8 cellular contexts compared by ENCODE assay signal in the genomic region with DNA sequence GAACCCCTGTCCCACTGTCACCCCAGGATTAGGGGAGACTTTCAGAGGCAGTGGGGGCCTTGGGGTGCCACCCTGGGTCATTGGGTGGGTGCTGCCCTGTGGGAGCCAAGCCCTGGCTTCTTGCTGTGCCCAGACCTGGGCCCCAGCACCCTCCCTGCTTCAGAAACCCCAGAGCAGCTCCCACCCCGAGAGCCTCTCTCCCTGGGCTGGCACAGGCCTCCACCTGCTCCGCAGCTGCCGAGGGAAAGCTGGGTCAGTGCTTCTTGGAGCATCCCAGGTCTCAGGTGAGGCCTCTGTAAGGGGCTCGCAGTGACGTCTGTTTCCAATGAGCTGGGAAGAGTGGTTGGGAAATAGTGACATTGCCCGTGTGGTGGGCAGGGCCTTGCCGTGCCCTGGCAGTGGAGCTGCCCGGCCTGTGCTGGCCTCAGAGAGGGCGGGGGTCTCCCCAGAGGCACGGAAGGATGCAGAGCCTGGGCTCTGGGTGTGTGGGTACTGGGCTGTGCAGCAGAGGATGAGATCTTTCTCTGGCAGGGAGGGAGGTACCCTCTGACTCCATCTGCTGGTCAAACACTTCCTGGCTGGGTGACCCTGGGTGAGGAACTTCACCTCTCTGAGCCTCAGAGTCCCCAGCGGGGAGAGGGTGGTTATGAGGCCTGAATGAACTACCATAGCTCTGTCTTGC. TPM values are rescaled to one million over a fixed set of nuclear protein-coding genes. Genes with fewer than 3 reads are reported as not detected.
DNase-seq lines count a peak whose midpoint lies in the region; ATAC-seq and TF ChIP-seq lines count a peak whose summit lies in the region.

No MANE protein-coding gene starts in this region.

- ATAC-seq in HG03442 (IDR thresholded peaks at IDR 0.05; ENCODE audit: unreplicated experiment) = no peak
- no peak for ATAC-seq in GM21529 (IDR thresholded peaks at IDR 0.05; ENCODE audit: unreplicated experiment)

- WGBS in liver = 83% methylated on average over 11 of the region's 11 CpGs

- H3K4me1 ChIP-seq in ascending aorta (peaks cover 4 to 15% of the 10 kb centered on the region in 2 donors), liver (ENCODE audit: control insufficient read depth in 4 of 4, insufficient read depth in 4 of 4, low read length in 3 of 4) (peaks cover 6 to 17% (median 10%) of the 10 kb centered on the region in 4 donors)

- H3K9me3 ChIP-seq in ascending aorta (no peaks in the 10 kb centered on the region), liver (ENCODE audit: control insufficient read depth in 4 of 4, low read length in 3 of 4) (no peaks in the 10 kb centered on the region)

- intact Hi-C loops in ascending aorta (cut with DNase I) = loop anchor here (5.0 kb wide), 1 partner anchor 38 kb away; no protein-coding TSS in a partner anchor

- TF ChIP-seq CTCF in AG09309 (IDR thresholded peaks at IDR 0.05; ENCODE audit: control insufficient read depth, insufficient read depth, low read depth, low read length, missing control alignments) = peak; percentile 59
- peak in 2 of 3 experiments; percentile 29 to 39 for TF ChIP-seq CTCF in ascending aorta (IDR thresholded peaks at IDR 0.05)
- TF ChIP-seq CTCF in liver (IDR thresholded peaks at IDR 0.05; ENCODE audit: low read depth, low read length, missing input control) = peak; percentile 22

- H3K9ac ChIP-seq in liver (ENCODE audit: low read depth in 1 of 2, low read length in 2 of 2) = no peak overlapping the region

- peak in 1 of 2 donors; percentile 54 for TF ChIP-seq RAD21 in liver (IDR thresholded peaks at IDR 0.05)

- H3K27me3 ChIP-seq in ascending aorta (no peaks in the 10 kb centered on the region), liver (ENCODE audit: control insufficient read depth in 4 of 4, insufficient read depth in 4 of 4, low read length in 3 of 4) (no peaks in the 10 kb centered on the region)

- DNase-seq in AG09309 (ENCODE audit: low read depth) (no peak), GM19240 (ENCODE audit: insufficient read length, low spot score) (peak; percentile 31), ascending aorta (ENCODE audit: low spot score in 2 of 2) (no peak), NCI-H146 (lab: John Stamatoyannopoulos, UW) (no peak), NCI-H146 treated with DMSO at 0.1 percent for 48 hours (lab: John Stamatoyannopoulos, UW; ENCODE audit: unreplicated experiment) (no peak)

- H3K27ac ChIP-seq in ascending aorta = peak overlapping the region; percentile 14 to 34
- no peak overlapping the region for H3K27ac ChIP-seq in liver (ENCODE audit: low read depth in 1 of 2, low read length in 2 of 2)

- H3K4me3 ChIP-seq in AG09309 (ENCODE audit: control insufficient read depth, low read depth, low read length) (no peak overlapping the region), ascending aorta (no peak overlapping the region), liver (ENCODE audit: low read depth in 1 of 3, low read length in 3 of 3) (no peak overlapping the region)

- peaks cover 52 to 55% of the 10 kb centered on the region in 2 donors for H3K36me3 ChIP-seq in ascending aorta
- peaks cover 3 to 33% (median 12%) of the 10 kb centered on the region in 4 donors for H3K36me3 ChIP-seq in liver (ENCODE audit: control insufficient read depth in 4 of 4, insufficient read depth in 3 of 4, low read depth in 1 of 4, low read length in 3 of 4)

TF ChIP-seq in liver, 16 proteins besides CTCF, POLR2A, EP300 and RAD21:
- TF ChIP-seq HNF4G (IDR thresholded peaks at IDR 0.05) (no peak), GABPA (IDR thresholded peaks at IDR 0.05 in 1 of 2, conservative IDR thresholded peaks at IDR 0.05 in 1 of 2) (no peak), FOXA2 (IDR thresholded peaks at IDR 0.05) (no peak), EGR1 (IDR thresholded peaks at IDR 0.05; ENCODE audit: low read depth in 2 of 2) (no peak), HNF4A (conservative IDR thresholded peaks at IDR 0.05) (no peak), JUND (IDR thresholded peaks at IDR 0.05) (no peak), YY1 (IDR thresholded peaks at IDR 0.05) (no peak), SP1 (IDR thresholded peaks at IDR 0.05) (no peak), NR2F2 (IDR thresholded peaks at IDR 0.05) (no peak), RXRA (IDR thresholded peaks at IDR 0.05) (no peak)
- TF ChIP-seq, protein P1, sequence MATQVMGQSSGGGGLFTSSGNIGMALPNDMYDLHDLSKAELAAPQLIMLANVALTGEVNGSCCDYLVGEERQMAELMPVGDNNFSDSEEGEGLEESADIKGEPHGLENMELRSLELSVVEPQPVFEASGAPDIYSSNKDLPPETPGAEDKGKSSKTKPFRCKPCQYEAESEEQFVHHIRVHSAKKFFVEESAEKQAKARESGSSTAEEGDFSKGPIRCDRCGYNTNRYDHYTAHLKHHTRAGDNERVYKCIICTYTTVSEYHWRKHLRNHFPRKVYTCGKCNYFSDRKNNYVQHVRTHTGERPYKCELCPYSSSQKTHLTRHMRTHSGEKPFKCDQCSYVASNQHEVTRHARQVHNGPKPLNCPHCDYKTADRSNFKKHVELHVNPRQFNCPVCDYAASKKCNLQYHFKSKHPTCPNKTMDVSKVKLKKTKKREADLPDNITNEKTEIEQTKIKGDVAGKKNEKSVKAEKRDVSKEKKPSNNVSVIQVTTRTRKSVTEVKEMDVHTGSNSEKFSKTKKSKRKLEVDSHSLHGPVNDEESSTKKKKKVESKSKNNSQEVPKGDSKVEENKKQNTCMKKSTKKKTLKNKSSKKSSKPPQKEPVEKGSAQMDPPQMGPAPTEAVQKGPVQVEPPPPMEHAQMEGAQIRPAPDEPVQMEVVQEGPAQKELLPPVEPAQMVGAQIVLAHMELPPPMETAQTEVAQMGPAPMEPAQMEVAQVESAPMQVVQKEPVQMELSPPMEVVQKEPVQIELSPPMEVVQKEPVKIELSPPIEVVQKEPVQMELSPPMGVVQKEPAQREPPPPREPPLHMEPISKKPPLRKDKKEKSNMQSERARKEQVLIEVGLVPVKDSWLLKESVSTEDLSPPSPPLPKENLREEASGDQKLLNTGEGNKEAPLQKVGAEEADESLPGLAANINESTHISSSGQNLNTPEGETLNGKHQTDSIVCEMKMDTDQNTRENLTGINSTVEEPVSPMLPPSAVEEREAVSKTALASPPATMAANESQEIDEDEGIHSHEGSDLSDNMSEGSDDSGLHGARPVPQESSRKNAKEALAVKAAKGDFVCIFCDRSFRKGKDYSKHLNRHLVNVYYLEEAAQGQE (IDR thresholded peaks at IDR 0.05) = no peak
- TF ChIP-seq, protein P2, sequence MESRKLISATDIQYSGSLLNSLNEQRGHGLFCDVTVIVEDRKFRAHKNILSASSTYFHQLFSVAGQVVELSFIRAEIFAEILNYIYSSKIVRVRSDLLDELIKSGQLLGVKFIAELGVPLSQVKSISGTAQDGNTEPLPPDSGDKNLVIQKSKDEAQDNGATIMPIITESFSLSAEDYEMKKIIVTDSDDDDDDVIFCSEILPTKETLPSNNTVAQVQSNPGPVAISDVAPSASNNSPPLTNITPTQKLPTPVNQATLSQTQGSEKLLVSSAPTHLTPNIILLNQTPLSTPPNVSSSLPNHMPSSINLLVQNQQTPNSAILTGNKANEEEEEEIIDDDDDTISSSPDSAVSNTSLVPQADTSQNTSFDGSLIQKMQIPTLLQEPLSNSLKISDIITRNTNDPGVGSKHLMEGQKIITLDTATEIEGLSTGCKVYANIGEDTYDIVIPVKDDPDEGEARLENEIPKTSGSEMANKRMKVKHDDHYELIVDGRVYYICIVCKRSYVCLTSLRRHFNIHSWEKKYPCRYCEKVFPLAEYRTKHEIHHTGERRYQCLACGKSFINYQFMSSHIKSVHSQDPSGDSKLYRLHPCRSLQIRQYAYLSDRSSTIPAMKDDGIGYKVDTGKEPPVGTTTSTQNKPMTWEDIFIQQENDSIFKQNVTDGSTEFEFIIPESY (IDR thresholded peaks at IDR 0.05) = no peak
- TF ChIP-seq, protein P3, sequence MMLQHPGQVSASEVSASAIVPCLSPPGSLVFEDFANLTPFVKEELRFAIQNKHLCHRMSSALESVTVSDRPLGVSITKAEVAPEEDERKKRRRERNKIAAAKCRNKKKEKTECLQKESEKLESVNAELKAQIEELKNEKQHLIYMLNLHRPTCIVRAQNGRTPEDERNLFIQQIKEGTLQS (IDR thresholded peaks at IDR 0.05) = no peak

RNA-seq across cellular contexts. Expression of gene C22orf23, which starts 23.0 kb away (rescaled TPM):
- total RNA-seq in ascending aorta = not detected
- total RNA-seq in liver = not detected
- under 1 TPM in 1 of 2 donors, not detected in 1; 0.02 TPM for polyA plus RNA-seq in liver

RNA-seq across cellular contexts. Expression of gene POLR2F, which starts 23.1 kb away (rescaled TPM):
- total RNA-seq in ascending aorta = 204 TPM
- total RNA-seq in liver = 10 to 100 TPM; 21.4 to 27.9 TPM
- polyA plus RNA-seq in liver = 100 to 1,000 TPM in 1 of 2 donors, 10 to 100 TPM in 1; 84.7 to 152 TPM

RNA-seq across cellular contexts. Expression of gene MICALL1, which starts 24.3 kb away (rescaled TPM):
- total RNA-seq in ascending aorta = 43.9 TPM
- 1 to 10 TPM; 2.7 to 9.3 TPM for total RNA-seq in liver
- 1 to 10 TPM; 2.0 to 5.5 TPM for polyA plus RNA-seq in liver

RNA-seq across cellular contexts. Expression of gene SOX10, which starts 53.9 kb away (rescaled TPM):
- total RNA-seq in ascending aorta = 23.0 TPM
- under 1 TPM; 0.05 to 0.08 TPM for total RNA-seq in liver
- polyA plus RNA-seq in liver = under 1 TPM; 0.06 to 0.29 TPM

Comparison
In these comparisons a context has a peak if more than half of its experiments do, and no peak if none do; other contexts are left out.
1. H3K27ac ChIP-seq: peak in ascending aorta (2 of 2); none in liver (0 of 2).
2. Peak in every context shown above with its lines, with median percentiles within 50 percentile points of each other: CTCF ChIP-seq.